ENCODE assay signal across 26 cellular contexts in the genomic region with DNA sequence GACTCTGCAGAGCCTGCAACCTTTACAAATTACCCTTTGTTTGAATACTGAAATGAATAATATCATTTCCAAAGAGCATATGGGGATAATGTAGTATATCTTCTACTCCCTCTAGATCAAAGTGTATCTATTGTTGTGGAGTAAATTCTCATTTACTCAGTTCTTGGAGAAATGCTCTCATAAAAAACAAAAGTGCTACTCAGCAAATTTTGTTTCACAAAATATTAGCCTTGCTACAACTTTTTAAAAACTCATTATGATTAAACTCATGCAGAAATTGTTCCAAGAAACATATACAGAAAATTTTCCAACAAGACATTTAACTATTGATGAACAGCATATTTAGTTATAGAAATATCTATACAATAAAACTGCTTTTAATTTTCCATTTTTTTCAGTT.
DNase-seq lines count a peak whose midpoint lies in the region; ATAC-seq, FAIRE-seq and TF ChIP-seq lines count a peak whose summit lies in the region.
"Had no signal": no experiment of that assay in that cellular context is flagged by ENCODE, and none has a peak within 500 bp of the region (broad histone marks: within the 10 kb centered on the region; RNA-seq: fewer than 3 reads in every experiment).

No MANE protein-coding gene starts in this region.

- DNase-seq in A549 (ENCODE audit: low read depth in 1 of 2, low spot score in 1 of 2): no peak
- no peak for DNase-seq in IMR-90
- no peak for DNase-seq in K562 (ENCODE audit: extremely low read depth in 1 of 4, low spot score in 3 of 4)
- DNase-seq in T-helper 9 cell: no peak
- DNase-seq in CD14-positive monocyte (ENCODE audit: low spot score): no peak
- DNase-seq in HuH-7 (ENCODE audit: low spot score): no peak
- DNase-seq: 8988T; AML-193; CD4-positive, alpha-beta memory T cell; CD4-positive, CD25-positive, alpha-beta regulatory T cell; CD8-positive, alpha-beta memory T cell; COR-L47; DMS 273 treated with DMSO at 0.1 percent for 48 hours; DMS153; DMS53; DMS79; DND-41; EL; GDM1 had no signal

- H2AFZ ChIP-seq in IMR-90 (replicated peaks; ENCODE audit: low read length, poor library complexity): no peak overlapping the region
- H2AFZ ChIP-seq in K562 (ENCODE audit: low read depth, low read length): no peak overlapping the region
- peak overlapping the region; percentile 2 for H2AFZ ChIP-seq in neuron (ENCODE audit: low read depth, low read length)

- no peak overlapping the region for H3K4ac ChIP-seq in IMR-90 (ENCODE audit: low read depth, low read length)

- no peak overlapping the region for H2BK15ac ChIP-seq in IMR-90 (ENCODE audit: low read depth, low read length)

- TF ChIP-seq CTCF in A549 (IDR thresholded peaks at IDR 0.05) (no peak), IMR-90 (conservative IDR thresholded peaks at IDR 0.05; ENCODE audit: low read depth, low read length) (no peak), K562 (IDR thresholded peaks at IDR 0.05 in 2 of 3, conservative IDR thresholded peaks at IDR 0.05 in 1 of 3; ENCODE audit: insufficient read depth in 2 of 3, low read depth in 1 of 3, low read length in 3 of 3) (no peak), CD14-positive monocyte (IDR thresholded peaks at IDR 0.05) (no peak)

- TF ChIP-seq EP300 in A549 (IDR thresholded peaks at IDR 0.05) (no peak), K562 (IDR thresholded peaks at IDR 0.05; ENCODE audit: low read length) (no peak)

- no peak overlapping the region for H4K8ac ChIP-seq in IMR-90 (ENCODE audit: low read depth in 2 of 2, low read length in 2 of 2)

- H3K36me3 Mint-ChIP-seq in CD14-positive monocyte: no peaks in the 10 kb centered on the region
- H3K36me3 Mint-ChIP-seq: CD4-positive, alpha-beta memory T cell; CD4-positive, CD25-positive, alpha-beta regulatory T cell; CD8-positive, alpha-beta memory T cell had no signal

- H3K27me3 Mint-ChIP-seq in CD14-positive monocyte (ENCODE audit: low read depth in 3 of 3): no peaks in the 10 kb centered on the region
- H3K27me3 Mint-ChIP-seq: B cell; CD4-positive, alpha-beta memory T cell; CD4-positive, CD25-positive, alpha-beta regulatory T cell had no signal

- no peak overlapping the region for H4K91ac ChIP-seq in IMR-90 (ENCODE audit: insufficient read depth, low read depth, low read length)

- peaks cover 0 to 6% (median 2%) of the 10 kb centered on the region in 7 donors for H3K9me3 Mint-ChIP-seq in CD14-positive monocyte

- H2BK20ac ChIP-seq in IMR-90 (ENCODE audit: low read depth, low read length): no peak overlapping the region

- no peak for FAIRE-seq in A549 (lab: Jason Lieb, UNC)
- no peak for FAIRE-seq in K562 (lab: Jason Lieb, UNC)
- FAIRE-seq: GM12878, GM12892, GM18507 had no signal

- H3K27ac Mint-ChIP-seq in CD14-positive monocyte: no peak overlapping the region
- H3K27ac Mint-ChIP-seq: B cell; CD4-positive, alpha-beta memory T cell; CD4-positive, CD25-positive, alpha-beta regulatory T cell; CD8-positive, alpha-beta memory T cell had no signal

- CTCF ChIA-PET in A549 (lab: Yijun Ruan, JAX) (no interaction called here), IMR-90 (lab: Yijun Ruan, JAX) (no interaction called here), K562 (lab: Yijun Ruan, JAX; ENCODE audit: low intra/inter-chr PET ratio) (no interaction called here)

- H3K27ac ChIP-seq in A549: no peak overlapping the region
- H3K27ac ChIP-seq in IMR-90 (ENCODE audit: insufficient read depth, low read length): no peak overlapping the region
- H3K27ac ChIP-seq in K562 (ENCODE audit: extremely low read depth, low read depth, low read length): no peak overlapping the region
- H3K27ac ChIP-seq: BLaER1 treated with 17β-estradiol and CSF1 and Interleukin-3, amounts not matched to agents 10 nM and 100 nM; C4-2B had no signal

- no peaks in the 10 kb centered on the region for H3K36me3 ChIP-seq in IMR-90 (ENCODE audit: control insufficient read depth, insufficient read depth, low read length)
- no peaks in the 10 kb centered on the region for H3K36me3 ChIP-seq in K562 (ENCODE audit: control insufficient read depth, insufficient read depth, low read length)
- no peaks in the 10 kb centered on the region for H3K36me3 ChIP-seq in neuron (ENCODE audit: insufficient read depth, low read length)
- H3K36me3 ChIP-seq: BLaER1 treated with 17β-estradiol and CSF1 and Interleukin-3, amounts not matched to agents 10 nM and 100 nM had no signal

- H3K9me3 ChIP-seq in A549 (no peaks in the 10 kb centered on the region), IMR-90 (ENCODE audit: control insufficient read depth, insufficient read depth, low read length) (0 out of 2 replicates have a peak, but pooled peaks cover 3% of the 10 kb centered on the region), K562 (replicated peaks; ENCODE audit: control insufficient read depth, insufficient read depth, low read depth, low read length) (no peaks in the 10 kb centered on the region), neuron (ENCODE audit: low read length) (no peaks in the 10 kb centered on the region)
- H3K9me3 ChIP-seq: BLaER1 treated with 17β-estradiol and CSF1 and Interleukin-3, amounts not matched to agents 10 nM and 100 nM had no signal

- no peak overlapping the region for H2BK120ac ChIP-seq in IMR-90 (ENCODE audit: low read depth, low read length)

- POLR2A ChIA-PET in A549 (lab: Yijun Ruan, JAX): no interaction called here
- POLR2A ChIA-PET in IMR-90 (lab: Charles Lee; ENCODE audit: unreplicated experiment): no interaction called here
- POLR2A ChIA-PET in K562 (lab: Yijun Ruan, JAX): no interaction called here

- H4K5ac ChIP-seq in IMR-90 (ENCODE audit: low read depth, low read length): no peak overlapping the region

- H2AK5ac ChIP-seq in IMR-90 (ENCODE audit: low read depth, low read length): no peak overlapping the region

- H3K27me3 ChIP-seq in IMR-90 (ENCODE audit: control insufficient read depth, insufficient read depth, low read length) (no peaks in the 10 kb centered on the region), K562 (ENCODE audit: control insufficient read depth in 2 of 2, insufficient read depth in 2 of 2, low read length in 2 of 2) (no peaks in the 10 kb centered on the region), neuron (ENCODE audit: insufficient read depth, low read length) (no peaks in the 10 kb centered on the region)
- H3K27me3 ChIP-seq: BLaER1 treated with 17β-estradiol and CSF1 and Interleukin-3, amounts not matched to agents 10 nM and 100 nM had no signal

- no TSS peak for BruUV-seq in IMR-90 (replicated peaks; lab: Mats Ljungman, UMichigan)
- BruUV-seq in K562 (replicated peaks; lab: Mats Ljungman, UMichigan): no TSS peak

- TF ChIP-seq POLR2A in A549 (IDR thresholded peaks at IDR 0.05; ENCODE audit: low read length) (no peak), IMR-90 (IDR thresholded peaks at IDR 0.05; ENCODE audit: low read depth, low read length) (no peak), K562 (conservative IDR thresholded peaks at IDR 0.05) (no peak)

- no peaks in the 10 kb centered on the region for H3K79me2 ChIP-seq in K562 (ENCODE audit: control insufficient read depth, insufficient read depth, low read length)

- H2AK9ac ChIP-seq in IMR-90 (replicated peaks; ENCODE audit: low read depth, low read length, poor library complexity): no peak overlapping the region

- no peak overlapping the region for H2BK5ac ChIP-seq in IMR-90 (ENCODE audit: low read depth, low read length, poor library complexity, severe bottlenecking)

- H3K9ac ChIP-seq in IMR-90 (ENCODE audit: low read depth, low read length) (no peak overlapping the region), K562 (ENCODE audit: insufficient read depth in 1 of 2, low read depth in 2 of 2, low read length in 2 of 2) (no peak overlapping the region)
- H3K9ac ChIP-seq: BLaER1 treated with 17β-estradiol and CSF1 and Interleukin-3, amounts not matched to agents 10 nM and 100 nM had no signal

- H3K4me3 Mint-ChIP-seq in CD14-positive monocyte: no peak overlapping the region
- H3K4me3 Mint-ChIP-seq: B cell; CD4-positive, alpha-beta memory T cell; CD4-positive, CD25-positive, alpha-beta regulatory T cell; CD8-positive, alpha-beta memory T cell had no signal

- no peak for ATAC-seq in A549
- no peak for ATAC-seq in IMR-90 (ENCODE audit: low read depth)
- no peak for ATAC-seq in K562
- ATAC-seq: GM12878 had no signal

- intact Hi-C loops in IMR-90 (cut with micrococcal nuclease): no loop called here
- intact Hi-C loops in K562 (cut with micrococcal nuclease): no loop called here
- intact Hi-C loops in CD14-positive monocyte (cut with micrococcal nuclease): no loop called here

- H3K4me1 Mint-ChIP-seq in CD14-positive monocyte: no peaks in the 10 kb centered on the region
- H3K4me1 Mint-ChIP-seq: B cell; CD4-positive, alpha-beta memory T cell; CD4-positive, CD25-positive, alpha-beta regulatory T cell; CD8-positive, alpha-beta memory T cell had no signal

- in situ Hi-C loops in IMR-90 (cut with MboI; ENCODE audit: low sequenced_read_pairs) (no loop called here), K562 (cut with MboI) (no loop called here)

- H3K9me1 ChIP-seq in IMR-90 (ENCODE audit: insufficient read depth, low read length) (no peaks in the 10 kb centered on the region), K562 (ENCODE audit: control insufficient read depth, insufficient read depth, low read length) (no peaks in the 10 kb centered on the region)

- H4K20me1 ChIP-seq in IMR-90 (ENCODE audit: insufficient read depth, low read length) (no peaks in the 10 kb centered on the region), K562 (replicated peaks; ENCODE audit: control insufficient read depth, insufficient read depth, low read length) (no peaks in the 10 kb centered on the region)
- H4K20me1 ChIP-seq: BLaER1 treated with 17β-estradiol and CSF1 and Interleukin-3, amounts not matched to agents 10 nM and 100 nM had no signal

- H3K4me1 ChIP-seq in A549: no peaks in the 10 kb centered on the region
- no peaks in the 10 kb centered on the region for H3K4me1 ChIP-seq in IMR-90 (ENCODE audit: control insufficient read depth, insufficient read depth, low read length)
- H3K4me1 ChIP-seq in K562 (replicated peaks in 1 of 2; ENCODE audit: control insufficient read depth in 2 of 2, insufficient read depth in 2 of 2, low read length in 2 of 2): no peaks in the 10 kb centered on the region
- no peaks in the 10 kb centered on the region for H3K4me1 ChIP-seq in neuron (ENCODE audit: insufficient read depth, low read length)
- H3K4me1 ChIP-seq: BLaER1 treated with 17β-estradiol and CSF1 and Interleukin-3, amounts not matched to agents 10 nM and 100 nM had no signal

- dilution Hi-C loops in IMR-90 (cut with HindIII; ENCODE audit: low sequenced_read_pairs, unreplicated experiment): no loop called here

- H3K4me3 ChIP-seq in A549 (no peak overlapping the region), IMR-90 (ENCODE audit: insufficient read depth, low read depth, low read length) (no peak overlapping the region), K562 (no peak overlapping the region), neuron (ENCODE audit: low read length) (no peak overlapping the region)
- H3K4me3 ChIP-seq: BLaER1 treated with 17β-estradiol and CSF1 and Interleukin-3, amounts not matched to agents 10 nM and 100 nM; GM12878 had no signal

- no peak overlapping the region for H3K23ac ChIP-seq in IMR-90 (ENCODE audit: low read depth, low read length)

- H3K4me2 ChIP-seq in A549 (no peak overlapping the region), IMR-90 (ENCODE audit: low read depth, low read length) (no peak overlapping the region), K562 (ENCODE audit: insufficient read depth, low read length) (no peak overlapping the region)
- H3K4me2 ChIP-seq: BLaER1 treated with 17β-estradiol and CSF1 and Interleukin-3, amounts not matched to agents 10 nM and 100 nM had no signal

- no peaks in the 10 kb centered on the region for H3K79me1 ChIP-seq in IMR-90 (ENCODE audit: low read depth in 1 of 2, low read length in 2 of 2)

- no peak overlapping the region for H3K18ac ChIP-seq in IMR-90 (ENCODE audit: low read depth, low read length)

- no peak overlapping the region for H3K14ac ChIP-seq in IMR-90 (replicated peaks; ENCODE audit: low read depth, low read length)

- TF ChIP-seq RAD21 in A549 (conservative IDR thresholded peaks at IDR 0.05 in 1 of 2, IDR thresholded peaks at IDR 0.05 in 1 of 2): no peak
- no peak for TF ChIP-seq RAD21 in IMR-90 (IDR thresholded peaks at IDR 0.05; ENCODE audit: low read length)
- no peak for TF ChIP-seq RAD21 in K562 (CRISPR knock-in tag; conservative IDR thresholded peaks at IDR 0.05 in 1 of 2, IDR thresholded peaks at IDR 0.05 in 1 of 2)

- H3K56ac ChIP-seq in IMR-90 (ENCODE audit: extremely low read depth, insufficient read depth, low read length): no peak overlapping the region
